Comparison of ENCODE assay signal across 11 cellular contexts in genomic region chr1:67332653-67333529, GRCh38. TPM values are rescaled to one million over a fixed set of nuclear protein-coding genes. Genes with fewer than 3 reads are reported as not detected.
A peak's percentile ranks its signal among the peaks of the same experiment; 100 is the strongest.
DNase-seq lines count a peak whose midpoint lies in the region; ATAC-seq, FAIRE-seq and TF ChIP-seq lines count a peak whose summit lies in the region.
"Had no signal": no experiment of that assay in that cellular context is flagged by ENCODE, and none has a peak within 500 bp of the region (broad histone marks: within the 10 kb centered on the region; RNA-seq: fewer than 3 reads in every experiment).

No MANE protein-coding gene starts in this region.

- DNase-seq in GM12892 (ENCODE audit: insufficient read length) (peak; percentile 23), HCEC 1CT (no peak), chondrocyte (ENCODE audit: low spot score) (no peak), MG63 (no peak), WERI-Rb-1 (no peak)
- no peak for DNase-seq in activated naive CD4-positive, alpha-beta T cell treated with anti-CD3 and anti-CD28 coated beads, Interleukin-2, amount 50 U/mL, for 72 hours (ENCODE audit: low spot score in 2 of 2)
- DNase-seq: DND-41 had no signal

- H3K4me1 Mint-ChIP-seq in chondrocyte (ENCODE audit: low read depth) = no peaks in the 10 kb centered on the region

- no peaks in the 10 kb centered on the region for H3K27me3 Mint-ChIP-seq in chondrocyte (ENCODE audit: low read depth)

- H3K36me3 ChIP-seq in MG63 = no peaks in the 10 kb centered on the region
- H3K36me3 ChIP-seq in WERI-Rb-1 = no peaks in the 10 kb centered on the region

- H3K9me3 ChIP-seq in MG63 (no peaks in the 10 kb centered on the region), WERI-Rb-1 (ENCODE audit: severe bottlenecking) (no peaks in the 10 kb centered on the region)

- no peaks in the 10 kb centered on the region for H3K9me3 Mint-ChIP-seq in activated naive CD4-positive, alpha-beta T cell treated with anti-CD3 and anti-CD28 coated beads, Interleukin-2, amount 50 U/mL, for 72 hours
- H3K9me3 Mint-ChIP-seq in chondrocyte (ENCODE audit: low read depth) = no peaks in the 10 kb centered on the region

- H3K27me3 ChIP-seq in MG63 = no peaks in the 10 kb centered on the region
- H3K27me3 ChIP-seq in WERI-Rb-1 (ENCODE audit: insufficient read depth, low read depth, severe bottlenecking) = no peaks in the 10 kb centered on the region

- peak overlapping the region; percentile 91 to 99 for H3K27ac Mint-ChIP-seq in activated naive CD4-positive, alpha-beta T cell treated with anti-CD3 and anti-CD28 coated beads, Interleukin-2, amount 50 U/mL, for 72 hours
- no peak overlapping the region for H3K27ac Mint-ChIP-seq in chondrocyte (ENCODE audit: unreplicated experiment)

- peaks cover 41 to 76% of the 10 kb centered on the region in 2 donors for H3K36me3 Mint-ChIP-seq in activated naive CD4-positive, alpha-beta T cell treated with anti-CD3 and anti-CD28 coated beads, Interleukin-2, amount 50 U/mL, for 72 hours
- no peaks in the 10 kb centered on the region for H3K36me3 Mint-ChIP-seq in chondrocyte (ENCODE audit: low read depth)

- ATAC-seq in GM19452 (IDR thresholded peaks at IDR 0.05; ENCODE audit: unreplicated experiment) (peak; percentile 82), HG03060 (IDR thresholded peaks at IDR 0.05; ENCODE audit: low read depth, unreplicated experiment) (peak; percentile 92)
- peak; percentile 88 to 89 for ATAC-seq in activated naive CD4-positive, alpha-beta T cell treated with anti-CD3 and anti-CD28 coated beads, Interleukin-2, amount 50 U/mL, for 72 hours
- ATAC-seq: K562 had no signal

- H3K4me3 ChIP-seq in MG63 (no peak overlapping the region), WERI-Rb-1 (ENCODE audit: low read depth, low read length) (no peak overlapping the region)
- H3K4me3 ChIP-seq: K562 had no signal

- no peak overlapping the region for H3K27ac ChIP-seq in WERI-Rb-1

- TF ChIP-seq POLR2A in GM12892 (IDR thresholded peaks at IDR 0.05; ENCODE audit: low read depth, low read length) = no peak

- no peak overlapping the region for H3K4me3 Mint-ChIP-seq in chondrocyte (ENCODE audit: unreplicated experiment)

- FAIRE-seq in GM12892 (lab: Jason Lieb, UNC) = peak; percentile 68
- FAIRE-seq: K562, RCC 7860 had no signal

- TF ChIP-seq CTCF in chondrocyte (IDR thresholded peaks at IDR 0.05) (no peak), WERI-Rb-1 (IDR thresholded peaks at IDR 0.05; ENCODE audit: low read depth, low read length) (no peak)

RNA-seq across cellular contexts. Expression of gene IL12RB2, which starts 25.2 kb away (rescaled TPM):
- polyA plus RNA-seq in GM12892 (2012; ENCODE audit: missing spikeins) = 0.51 TPM
- 100 to 1,000 TPM in 1 of 2 donors, 10 to 100 TPM in 1; 29.5 to 123 TPM for total RNA-seq in activated naive CD4-positive, alpha-beta T cell treated with anti-CD3 and anti-CD28 coated beads, Interleukin-2, amount 50 U/mL, for 72 hours
- total RNA-seq in chondrocyte = not detected in 3 replicates
- total RNA-seq in MG63 (2014; rRNA removed; shearing (Covaris generic); ENCODE audit: low replicate concordance) = not detected in 2 replicates

Comparison
In these comparisons a context has a peak if more than half of its experiments do, and no peak if none do; other contexts are left out.
1. RNA of gene IL12RB2, which starts 25.2 kb away (total RNA-seq): 29.5 to 123 TPM in activated naive CD4-positive, alpha-beta T cell treated with anti-CD3 and anti-CD28 coated beads, Interleukin-2, amount 50 U/mL, for 72 hours; not detected in chondrocyte and not detected in MG63; every median in the first group is over 10 times any median in the second.
2. Peak in every context shown above with its lines, with median percentiles within 50 percentile points of each other: ATAC-seq.